ENCODE assay signal across 14 cellular contexts in the genomic region with DNA sequence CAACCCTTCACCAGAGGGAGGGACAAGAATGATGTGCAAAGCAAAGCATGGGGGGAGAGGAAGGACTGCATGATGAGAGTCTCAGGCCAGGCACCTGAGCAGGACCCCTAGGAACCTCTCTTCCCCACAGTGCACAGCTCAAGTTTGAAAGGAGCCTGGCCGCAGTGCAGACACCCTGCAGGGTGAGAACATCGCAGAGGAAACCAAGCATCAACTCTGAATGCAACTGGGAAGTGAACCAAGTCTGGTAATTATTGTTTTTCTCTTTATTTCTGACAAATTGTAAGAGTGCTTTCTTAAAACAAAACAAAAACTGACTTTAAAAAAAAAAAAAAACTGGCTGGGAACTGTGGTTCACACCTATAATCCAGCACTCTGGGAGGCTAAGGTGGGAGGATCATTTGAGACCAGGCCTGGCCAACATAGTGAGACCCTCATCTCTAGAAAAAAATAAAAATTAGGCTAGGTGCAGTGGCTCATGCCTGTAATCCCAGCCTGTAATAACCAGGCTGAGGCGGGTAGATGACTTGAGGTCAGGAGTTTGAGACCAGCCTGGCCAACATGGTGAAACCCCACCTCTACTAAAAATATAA.
"Had no signal": no experiment of that assay in that cellular context is flagged by ENCODE, and none has a peak within 500 bp of the region (broad histone marks: within the 10 kb centered on the region; RNA-seq: fewer than 3 reads in every experiment).

No MANE protein-coding gene starts in this region.

- H3K4me3 Mint-ChIP-seq: activated CD4-positive, alpha-beta memory T cell treated with anti-CD3 and anti-CD28 coated beads, Interleukin-2, amount 10 ng/mL, durations not matched to agents 7 days and 5 days; activated naive CD4-positive, alpha-beta T cell treated with anti-CD3 and anti-CD28 coated beads for 36 hours; neural crest cell had no signal

- H3K27ac ChIP-seq: esophagus squamous epithelium, ovary, sigmoid colon, uterus had no signal

- H3K36me3 ChIP-seq: ovary, uterus had no signal

- H3K4me3 ChIP-seq: esophagus squamous epithelium, ovary, sigmoid colon, stomach, uterus had no signal

- H3K9me3 Mint-ChIP-seq: activated CD4-positive, alpha-beta memory T cell treated with anti-CD3 and anti-CD28 coated beads, Interleukin-2, amount 10 ng/mL, durations not matched to agents 7 days and 5 days; activated naive CD4-positive, alpha-beta T cell treated with anti-CD3 and anti-CD28 coated beads for 36 hours; neural crest cell had no signal

- H3K9me3 ChIP-seq: esophagus squamous epithelium, ovary, sigmoid colon, stomach, uterus had no signal

- DNase-seq: activated CD4-positive, alpha-beta memory T cell treated with anti-CD3 and anti-CD28 coated beads, Interleukin-2, amount 10 ng/mL, durations not matched to agents 7 days and 5 days; activated naive CD4-positive, alpha-beta T cell treated with anti-CD3 and anti-CD28 coated beads for 36 hours; esophagus squamous epithelium; hypothalamus; kidney glomerular epithelial cell; mesendoderm; ovary; sigmoid colon; stimulated activated CD4-positive, alpha-beta T cell treated with anti-CD3 and anti-CD28 coated beads, Interleukin-1b, Interleukin-23, amount 100 ng/mL, for 48 hours; stomach; SW 1271; T1000; uterus had no signal

- H3K27me3 Mint-ChIP-seq: activated CD4-positive, alpha-beta memory T cell treated with anti-CD3 and anti-CD28 coated beads, Interleukin-2, amount 10 ng/mL, durations not matched to agents 7 days and 5 days had no signal

- H3K27me3 ChIP-seq: esophagus squamous epithelium, ovary, sigmoid colon, stomach, uterus had no signal

- H3K27ac Mint-ChIP-seq: activated CD4-positive, alpha-beta memory T cell treated with anti-CD3 and anti-CD28 coated beads, Interleukin-2, amount 10 ng/mL, durations not matched to agents 7 days and 5 days; activated naive CD4-positive, alpha-beta T cell treated with anti-CD3 and anti-CD28 coated beads for 36 hours had no signal
